In the genomic region with DNA sequence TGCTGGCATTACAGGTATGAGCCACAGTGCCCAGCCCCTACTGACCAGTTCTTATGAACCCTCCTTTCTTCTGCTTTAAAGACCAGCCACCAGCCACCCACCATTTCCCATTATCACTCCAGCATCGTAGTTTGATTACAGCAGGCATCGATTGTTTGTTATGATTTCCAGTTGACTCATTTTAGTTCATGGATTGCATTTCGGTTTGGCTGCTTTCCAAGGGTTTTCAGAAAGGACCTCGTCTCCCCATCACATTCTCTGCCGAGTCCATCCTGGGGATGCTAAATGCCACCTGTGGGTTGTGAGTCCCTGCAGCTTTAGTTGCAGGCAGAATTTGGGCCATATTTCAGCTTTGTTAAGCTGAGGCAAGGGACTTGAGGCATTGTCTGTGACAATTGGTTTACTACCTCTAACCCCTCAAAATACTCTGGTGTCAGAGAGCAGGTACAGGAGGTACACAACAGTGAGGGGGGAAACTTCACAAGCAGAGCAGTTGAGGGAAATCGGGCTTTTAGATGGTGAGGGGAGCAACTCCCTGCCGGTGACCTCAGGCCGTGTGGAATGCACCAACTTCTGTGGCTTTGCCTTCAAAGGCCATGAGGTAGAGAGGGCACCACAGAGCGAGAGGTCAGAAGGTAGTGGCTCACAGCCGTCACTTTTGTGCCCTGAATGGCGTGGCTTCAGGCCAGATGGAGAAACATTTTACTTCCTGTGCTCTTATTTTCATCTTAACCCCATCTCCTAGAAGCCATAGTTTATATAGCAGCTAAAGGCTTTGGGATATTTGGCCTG, we compare ENCODE assay signal across 40 cellular contexts.
DNase-seq lines count a peak whose midpoint lies in the region; ATAC-seq, FAIRE-seq and TF ChIP-seq lines count a peak whose summit lies in the region.
"Had no signal": no experiment of that assay in that cellular context is flagged by ENCODE, and none has a peak within 500 bp of the region (broad histone marks: within the 10 kb centered on the region; RNA-seq: fewer than 3 reads in every experiment).

No MANE protein-coding gene starts in this region.

- 87% methylated on average over 11 of the region's 11 CpGs; no CpG with 5 or more reads in 1 of the 2 experiments for WGBS in H1 (ENCODE audit: extremely low coverage in 1 of 2, insufficient coverage in 1 of 2, insufficient read length in 1 of 2, insufficient replicate concordance in 2 of 2, low coverage in 1 of 2, low lambda C conversion rate in 2 of 2, missing lambda C conversion rate in 1 of 2), 2 experiments

- no peak overlapping the region for H3K4me3 Mint-ChIP-seq in neural crest cell
- H3K4me3 Mint-ChIP-seq: activated CD8-positive, alpha-beta memory T cell treated with anti-CD3 and anti-CD28 coated beads, Interleukin-2, amount 10 ng/mL, durations not matched to agents 7 days and 5 days; activated naive CD8-positive, alpha-beta T cell treated with anti-CD3 and anti-CD28 coated beads, Interleukin-2, amount 50 U/mL, for 24 hours; brain; CD14-positive monocyte; HFFc6; stimulated activated naive B cell treated with anti-CD40 and anti-IgM and Interleukin-4, amounts not matched to agents 10 μg/mL and 1 μg/mL and 100 μg/mL, for 72 hours; T-helper 1 cell treated with Interleukin-12 subunit alpha and Interleukin-12 subunit beta and Interleukin-4 antibody, amounts not matched to agents 30 μg/mL and 1 μg/mL, for 36 hours; type B pancreatic cell had no signal

- no peaks in the 10 kb centered on the region for H3K79me1 ChIP-seq in H1 (ENCODE audit: low read depth, low read length)

- no peak overlapping the region for H3K23ac ChIP-seq in H1 (ENCODE audit: insufficient read length)

- H3K4me1 ChIP-seq in H1 (replicated peaks in 1 of 4; ENCODE audit: control insufficient read depth in 3 of 4, insufficient read depth in 4 of 4, low read length in 3 of 4) = peaks cover 0 to 11% (median 4%) of the 10 kb centered on the region in 4 experiments; a peak in 3 of 7 replicates
- H3K4me1 ChIP-seq: parathyroid adenoma had no signal

- no peaks in the 10 kb centered on the region for H3K79me2 ChIP-seq in H1 (ENCODE audit: control insufficient read depth in 1 of 2, insufficient read depth in 2 of 2, low read length in 2 of 2)
- H3K79me2 ChIP-seq: parathyroid adenoma had no signal

- no peak overlapping the region for H4K8ac ChIP-seq in H1 (ENCODE audit: extremely low read depth, insufficient read depth, low read length)

- H4K5ac ChIP-seq in H1 (ENCODE audit: insufficient read length, low read depth, low read length) = no peak overlapping the region

- no peaks in the 10 kb centered on the region for H3K27me3 Mint-ChIP-seq in neural crest cell (ENCODE audit: low read depth)
- H3K27me3 Mint-ChIP-seq: activated CD8-positive, alpha-beta memory T cell treated with anti-CD3 and anti-CD28 coated beads, Interleukin-2, amount 10 ng/mL, durations not matched to agents 7 days and 5 days; activated naive CD8-positive, alpha-beta T cell treated with anti-CD3 and anti-CD28 coated beads, Interleukin-2, amount 50 U/mL, for 24 hours; brain; stimulated activated naive B cell treated with anti-CD40 and anti-IgM and Interleukin-4, amounts not matched to agents 10 μg/mL and 1 μg/mL and 100 μg/mL, for 72 hours; type B pancreatic cell had no signal

- no peak overlapping the region for H2BK5ac ChIP-seq in H1 (ENCODE audit: low read depth, low read length)

- H4K20me1 ChIP-seq in H1 (replicated peaks in 1 of 2; ENCODE audit: control insufficient read depth in 1 of 2, insufficient read depth in 2 of 2, low read length in 2 of 2) = no peaks in the 10 kb centered on the region

- H3K36me3 Mint-ChIP-seq in neural crest cell (ENCODE audit: low read depth) = no peaks in the 10 kb centered on the region
- H3K36me3 Mint-ChIP-seq: activated CD8-positive, alpha-beta memory T cell treated with anti-CD3 and anti-CD28 coated beads, Interleukin-2, amount 10 ng/mL, durations not matched to agents 7 days and 5 days; CD14-positive monocyte had no signal

- no peak overlapping the region for H3K18ac ChIP-seq in H1 (ENCODE audit: extremely low read depth, low read length)

- TF ChIP-seq EP300 in H1 (IDR thresholded peaks at IDR 0.05; ENCODE audit: borderline replicate concordance in 1 of 2, low read depth in 2 of 2, low read length in 2 of 2) = no peak

- H3K27me3 ChIP-seq in H1 (replicated peaks in 1 of 4; ENCODE audit: control insufficient read depth in 3 of 4, extremely low read depth in 1 of 4, insufficient read depth in 3 of 4, low read length in 3 of 4) = no peaks in the 10 kb centered on the region
- H3K27me3 ChIP-seq: dorsolateral prefrontal cortex had no signal

- no peak overlapping the region for H3K14ac ChIP-seq in H1 (ENCODE audit: insufficient read length)

- no peak overlapping the region for H2BK120ac ChIP-seq in H1 (replicated peaks; ENCODE audit: low read depth, low read length)

- no peak overlapping the region for H2AK5ac ChIP-seq in H1 (ENCODE audit: low read depth, low read length)

- H2AFZ ChIP-seq in H1 (ENCODE audit: low read length) = no peak overlapping the region
- H2AFZ ChIP-seq: GM23248, parathyroid adenoma had no signal

- no peak overlapping the region for H4K91ac ChIP-seq in H1 (replicated peaks; ENCODE audit: insufficient read length, low read length)

- no peak overlapping the region for H3K27ac ChIP-seq in H1 (ENCODE audit: low read depth, low read length)
- H3K27ac ChIP-seq: GM23248, parathyroid adenoma, SK-N-MC, skin epidermis had no signal

- DNase-seq in NCI-H2171 treated with DMSO at 0.1 percent for 48 hours (lab: John Stamatoyannopoulos, UW) (peak; percentile 25), NCI-H2171 (lab: John Stamatoyannopoulos, UW) (no peak), NCI-H146 treated with DMSO at 0.1 percent for 48 hours (lab: John Stamatoyannopoulos, UW; ENCODE audit: unreplicated experiment) (peak; percentile 33), H1 (ENCODE audit: low read depth in 1 of 2, low spot score in 2 of 2) (no peak), neural crest cell (ENCODE audit: low read depth, low spot score) (no peak), KBM-7 (no peak), left lobe of liver (ENCODE audit: low spot score) (no peak)
- no peak for DNase-seq in effector CD8-positive, alpha-beta T cell (lab: John Stamatoyannopoulos, UW)
- DNase-seq: activated CD4-positive, alpha-beta T cell treated with anti-CD3 and anti-CD28 coated beads, Interleukin-2, amount 50 U/mL, for 4 hours; activated CD8-positive, alpha-beta memory T cell treated with anti-CD3 and anti-CD28 coated beads, Interleukin-2, amount 10 ng/mL, durations not matched to agents 7 days and 5 days; activated naive CD8-positive, alpha-beta T cell treated with anti-CD3 and anti-CD28 coated beads, Interleukin-2, amount 50 U/mL, for 24 hours; activated T-cell treated with anti-CD3 and anti-CD28 coated beads, Interleukin-2, amount 50 U/mL, for 48 hours; DMS79; dorsolateral prefrontal cortex; GF-D8; GM23248; HFFc6; hippocampal formation; KG1; left colon; mammary epithelial cell; MM.1S; NCI-H1105 treated with DMSO at 0.1 percent for 48 hours; NCI-H2029 treated with DMSO at 0.1 percent for 48 hours; NCI-H510A; NK-92 treated with Interleukin-12 subunit alpha and Interleukin-12 subunit beta, amount 100 ng/mL, for 24 hours; PC-3; retina; stimulated activated naive B cell treated with anti-CD40 and anti-IgM and Interleukin-4, amounts not matched to agents 10 μg/mL and 1 μg/mL and 100 μg/mL, for 72 hours; substantia nigra had no signal

- H3K9ac ChIP-seq in H1 (replicated peaks in 1 of 4; ENCODE audit: extremely low read depth in 1 of 4, low read depth in 3 of 4, low read length in 3 of 4) = no peak overlapping the region
- H3K9ac ChIP-seq: GM23248, parathyroid adenoma had no signal

- no peaks in the 10 kb centered on the region for H3K9me3 Mint-ChIP-seq in neural crest cell
- H3K9me3 Mint-ChIP-seq: activated naive CD8-positive, alpha-beta T cell treated with anti-CD3 and anti-CD28 coated beads, Interleukin-2, amount 50 U/mL, for 24 hours; stimulated activated naive B cell treated with anti-CD40 and anti-IgM and Interleukin-4, amounts not matched to agents 10 μg/mL and 1 μg/mL and 100 μg/mL, for 72 hours; T-helper 1 cell treated with Interleukin-12 subunit alpha and Interleukin-12 subunit beta and Interleukin-4 antibody, amounts not matched to agents 30 μg/mL and 1 μg/mL, for 36 hours had no signal

- H3K4me1 Mint-ChIP-seq in neural crest cell = peaks cover 33% of the 10 kb centered on the region
- H3K4me1 Mint-ChIP-seq: activated CD8-positive, alpha-beta memory T cell treated with anti-CD3 and anti-CD28 coated beads, Interleukin-2, amount 10 ng/mL, durations not matched to agents 7 days and 5 days; activated naive CD8-positive, alpha-beta T cell treated with anti-CD3 and anti-CD28 coated beads, Interleukin-2, amount 50 U/mL, for 24 hours; CD14-positive monocyte; stimulated activated naive B cell treated with anti-CD40 and anti-IgM and Interleukin-4, amounts not matched to agents 10 μg/mL and 1 μg/mL and 100 μg/mL, for 72 hours had no signal

- POLR2A ChIA-PET in H1 (lab: Charles Lee; ENCODE audit: partially characterized antibody) = no interaction called here

- TF ChIP-seq POLR2A in H1 (IDR thresholded peaks at IDR 0.05; ENCODE audit: control extremely low read depth in 1 of 2, low read depth in 2 of 2, low read length in 2 of 2) = no peak

- no peak for TF ChIP-seq RAD21 in H1 (IDR thresholded peaks at IDR 0.05 in 1 of 2, conservative IDR thresholded peaks at IDR 0.05 in 1 of 2; ENCODE audit: low read depth in 2 of 2, low read length in 2 of 2)

- peaks cover 6% of the 10 kb centered on the region for H3K23me2 ChIP-seq in H1 (ENCODE audit: low read depth, low read length)

- H3K36me3 ChIP-seq in H1 (ENCODE audit: control insufficient read depth in 2 of 4, insufficient read depth in 4 of 4, low read length in 3 of 4) = no peaks in the 10 kb centered on the region

- CTCF ChIA-PET in H1 (lab: Charles Lee; ENCODE audit: partially characterized antibody) = interaction anchor here (0.7 to 3.7 kb wide), 10 partner anchors 9 to 78 kb away, joined by 3 to 12 read pairs (median 5); no protein-coding TSS in a partner anchor

- H3K27ac Mint-ChIP-seq in neural crest cell (ENCODE audit: unreplicated experiment) = peak overlapping the region; percentile 40
- H3K27ac Mint-ChIP-seq: activated CD8-positive, alpha-beta memory T cell treated with anti-CD3 and anti-CD28 coated beads, Interleukin-2, amount 10 ng/mL, durations not matched to agents 7 days and 5 days; activated naive CD8-positive, alpha-beta T cell treated with anti-CD3 and anti-CD28 coated beads, Interleukin-2, amount 50 U/mL, for 24 hours; HFFc6; stimulated activated naive B cell treated with anti-CD40 and anti-IgM and Interleukin-4, amounts not matched to agents 10 μg/mL and 1 μg/mL and 100 μg/mL, for 72 hours; T-helper 1 cell treated with Interleukin-12 subunit alpha and Interleukin-12 subunit beta and Interleukin-4 antibody, amounts not matched to agents 30 μg/mL and 1 μg/mL, for 36 hours; type B pancreatic cell had no signal

- H3K4ac ChIP-seq in H1 (replicated peaks; ENCODE audit: insufficient read length, low read depth, low read length) = peak overlapping the region; percentile 33

- H3K4me3 ChIP-seq in H1 (ENCODE audit: extremely low read depth in 1 of 4, insufficient read depth in 2 of 4, low read depth in 3 of 4, low read length in 4 of 4) = no peak overlapping the region
- H3K4me3 ChIP-seq: dorsolateral prefrontal cortex, GM23248, SK-N-MC, skin epidermis had no signal

- H2BK15ac ChIP-seq in H1 (ENCODE audit: low read length) = no peak overlapping the region

- in situ Hi-C loops in KBM-7 (cut with MboI; ENCODE audit: low pct_unique_long_range_greater_than_20kb, low sequenced_read_pairs) = no loop called here

- no peak overlapping the region for H3K56ac ChIP-seq in H1 (replicated peaks; ENCODE audit: insufficient read length, low read depth, low read length)

- no peak for FAIRE-seq in H1 (lab: Jason Lieb, UNC)
- FAIRE-seq: HTR-8/SVneo, TTC549 had no signal

- no peak for TF ChIP-seq CTCF in H1 (IDR thresholded peaks at IDR 0.05; ENCODE audit: control extremely low read depth in 1 of 3, insufficient read depth in 1 of 3, low read depth in 1 of 3, low read length in 3 of 3)
- no peak for TF ChIP-seq CTCF in neural crest cell (conservative IDR thresholded peaks at IDR 0.05)

- H2BK20ac ChIP-seq in H1 (ENCODE audit: low read length) = 0 out of 2 replicates have a peak overlapping the region, but pooled peaks have one; percentile 25

- H3K4me2 ChIP-seq in H1 (ENCODE audit: insufficient read depth in 1 of 2, low read depth in 2 of 2, low read length in 2 of 2) = no peak overlapping the region

- ATAC-seq in left lobe of liver = no peak
- ATAC-seq: activated CD4-positive, CD25-positive, alpha-beta regulatory T cell treated with anti-CD3 and anti-CD28 coated beads, Interleukin-2, amount 50 U/mL, for 24 hours; activated CD8-positive, alpha-beta memory T cell treated with anti-CD3 and anti-CD28 coated beads, Interleukin-2, amount 10 ng/mL, durations not matched to agents 7 days and 5 days; activated naive CD8-positive, alpha-beta T cell treated with anti-CD3 and anti-CD28 coated beads, Interleukin-2, amount 50 U/mL, for 24 hours; left colon; PC-3; stimulated activated naive B cell treated with anti-CD40 and anti-IgM and Interleukin-4, amounts not matched to agents 10 μg/mL and 1 μg/mL and 100 μg/mL, for 72 hours had no signal

- H3K9me3 ChIP-seq in H1 (ENCODE audit: insufficient read depth in 2 of 2, low read depth in 1 of 2, low read length in 1 of 2) = no peaks in the 10 kb centered on the region; a peak in 1 of 4 replicates

- no peak overlapping the region for H2BK12ac ChIP-seq in H1 (ENCODE audit: low read depth, low read length)

Comparison
In these comparisons a context has a peak if more than half of its experiments do, and no peak if none do; other contexts are left out.
1. DNase-seq: peak in NCI-H2171 treated with DMSO at 0.1 percent for 48 hours (single experiment) and NCI-H146 treated with DMSO at 0.1 percent for 48 hours (single experiment); none in NCI-H2171 (single experiment), H1 (0 of 2), neural crest cell (single experiment), effector CD8-positive, alpha-beta T cell (single experiment), KBM-7 (single experiment) and left lobe of liver (single experiment).